ENCODE assay signal across 12 cellular contexts in genomic region chr9:98997580-98997979, GRCh38. TPM values are rescaled to one million over a fixed set of nuclear protein-coding genes. Genes with fewer than 3 reads are reported as not detected.
DNase-seq lines count a peak whose midpoint lies in the region; FAIRE-seq and TF ChIP-seq lines count a peak whose summit lies in the region.
"Had no signal": no experiment of that assay in that cellular context is flagged by ENCODE, and none has a peak within 500 bp of the region (broad histone marks: within the 10 kb centered on the region; RNA-seq: fewer than 3 reads in every experiment).

No MANE protein-coding gene starts in this region.

- H3K27me3 ChIP-seq in BLaER1 (peaks cover 57% of the 10 kb centered on the region), esophagus squamous epithelium (peaks cover 0 to 6% (median 0%) of the 10 kb centered on the region in 4 donors), MG63 (no peaks in the 10 kb centered on the region)

- H3K4me3 ChIP-seq in BLaER1 (no peak overlapping the region), esophagus squamous epithelium (no peak overlapping the region), MG63 (no peak overlapping the region)

- WGBS in esophagus squamous epithelium, 2 donors = 57 to 63% methylated on average over 2 to 3 of the region's 4 CpGs

- H3K9ac ChIP-seq in BLaER1 = no peak overlapping the region

- H3K9me3 ChIP-seq in BLaER1 (no peaks in the 10 kb centered on the region), esophagus squamous epithelium (no peaks in the 10 kb centered on the region), MG63 (no peaks in the 10 kb centered on the region)

- no peak for TF ChIP-seq POLR2A in esophagus squamous epithelium (IDR thresholded peaks at IDR 0.05)

- H3K4me1 ChIP-seq in BLaER1 (peaks cover 38% of the 10 kb centered on the region), esophagus squamous epithelium (peaks cover 14 to 55% (median 17%) of the 10 kb centered on the region in 3 donors)

- H3K4me2 ChIP-seq in BLaER1 = peak overlapping the region; percentile 49

- intact Hi-C loops in esophagus squamous epithelium (cut with DNase I) = loop anchor here (5.0 kb wide), 2 partner anchors 145 to 150 kb away; no protein-coding TSS in a partner anchor

- FAIRE-seq in RCC 7860 (lab: Jason Lieb, UNC) = no peak

- no peaks in the 10 kb centered on the region for H3K36me3 ChIP-seq in BLaER1
- no peaks in the 10 kb centered on the region for H3K36me3 ChIP-seq in esophagus squamous epithelium
- H3K36me3 ChIP-seq in MG63 = no peaks in the 10 kb centered on the region

- peaks cover 58% of the 10 kb centered on the region for H4K20me1 ChIP-seq in BLaER1

- H3K27ac ChIP-seq in BLaER1 (no peak overlapping the region), esophagus squamous epithelium (peak overlapping the region in 3 of 4 donors; percentile 50 to 82 (median 71))

- no peak for TF ChIP-seq CTCF in esophagus squamous epithelium (IDR thresholded peaks at IDR 0.05)

- DNase-seq in NCI-H446 treated with DMSO at 0.1 percent for 48 hours (lab: John Stamatoyannopoulos, UW) (peak; percentile 10), esophagus squamous epithelium (lab: John Stamatoyannopoulos, UW) (no peak), myocyte (ENCODE audit: low read depth) (peak; percentile 81), RCC 7860 (ENCODE audit: low spot score) (no peak), NCI-H748 treated with DMSO at 0.1 percent for 48 hours (lab: John Stamatoyannopoulos, UW) (no peak), MG63 (no peak), dermis blood vessel endothelial cell (no peak)
- DNase-seq: activated CD8-positive, alpha-beta memory T cell treated with anti-CD3 and anti-CD28 coated beads for 24 hours; effector CD4-positive, alpha-beta T cell; NCI-H2029 treated with DMSO at 0.1 percent for 48 hours; T-helper 2 cell had no signal

RNA-seq across cellular contexts. Expression of gene COL15A1, which starts 53.9 kb away (rescaled TPM):
- 10 to 100 TPM in 2 of 4 donors, 1 to 10 TPM in 2; 3.4 to 33.2 (median 9.7) TPM for total RNA-seq in esophagus squamous epithelium
- total RNA-seq in myocyte = 5.0 and 7.0 TPM in 2 replicates
- 181 TPM for polyA plus RNA-seq in myocyte (2012)
- total RNA-seq in MG63 (2014; rRNA removed; shearing (Covaris generic); ENCODE audit: low replicate concordance) = 0.62 and 1.2 TPM in 2 replicates
- total RNA-seq in dermis blood vessel endothelial cell = 0.42 and 31.5 TPM in 2 replicates

Comparison
In these comparisons a context has a peak if more than half of its experiments do, and no peak if none do; other contexts are left out.
1. DNase-seq: peak in NCI-H446 treated with DMSO at 0.1 percent for 48 hours (single experiment) and myocyte (single experiment); none in esophagus squamous epithelium (single experiment), RCC 7860 (single experiment), NCI-H748 treated with DMSO at 0.1 percent for 48 hours (single experiment), MG63 (single experiment) and dermis blood vessel endothelial cell (single experiment).